In genomic region chr4:88411491-88412101, GRCh38 we compare ENCODE assay signal across 23 cellular contexts. TPM values are rescaled to one million over a fixed set of nuclear protein-coding genes. Genes with fewer than 3 reads are reported as not detected.
DNase-seq lines count a peak whose midpoint lies in the region; ATAC-seq and TF ChIP-seq lines count a peak whose summit lies in the region.
"Had no signal": no experiment of that assay in that cellular context is flagged by ENCODE, and none has a peak within 500 bp of the region (broad histone marks: within the 10 kb centered on the region; RNA-seq: fewer than 3 reads in every experiment).

No MANE protein-coding gene starts in this region.

- no peak overlapping the region for H3K4me3 Mint-ChIP-seq in activated CD4-positive, alpha-beta T cell treated with anti-CD3 and anti-CD28 coated beads, Interleukin-2, amount 10 ng/mL, durations not matched to agents 7 days and 5 days
- H3K4me3 Mint-ChIP-seq in effector memory CD8-positive, alpha-beta T cell: no peak overlapping the region
- H3K4me3 Mint-ChIP-seq: CD14-positive monocyte; dendritic cell treated with granulocyte-macrophage colony-stimulating factor and Interleukin-4, amounts not matched to agents 40 ng/mL and 50 ng/mL, for 4 days had no signal

- H3K27ac ChIP-seq in brain microvascular endothelial cell: no peak overlapping the region
- H3K27ac ChIP-seq: A549, body of pancreas, upper lobe of left lung had no signal

- H3K4me1 Mint-ChIP-seq in activated CD4-positive, alpha-beta T cell treated with anti-CD3 and anti-CD28 coated beads, Interleukin-2, amount 10 ng/mL, durations not matched to agents 7 days and 5 days: peaks cover 2% of the 10 kb centered on the region
- H3K4me1 Mint-ChIP-seq in effector memory CD8-positive, alpha-beta T cell (ENCODE audit: low read depth in 2 of 2): peaks cover 0 to 4% of the 10 kb centered on the region in 2 donors

- peaks cover 72% of the 10 kb centered on the region for H3K36me3 Mint-ChIP-seq in activated CD4-positive, alpha-beta T cell treated with anti-CD3 and anti-CD28 coated beads, Interleukin-2, amount 10 ng/mL, durations not matched to agents 7 days and 5 days (ENCODE audit: low read depth)
- H3K36me3 Mint-ChIP-seq in effector memory CD8-positive, alpha-beta T cell (ENCODE audit: insufficient read depth): peaks cover 17% of the 10 kb centered on the region

- no peaks in the 10 kb centered on the region for H3K27me3 Mint-ChIP-seq in activated CD4-positive, alpha-beta T cell treated with anti-CD3 and anti-CD28 coated beads, Interleukin-2, amount 10 ng/mL, durations not matched to agents 7 days and 5 days
- H3K27me3 Mint-ChIP-seq in effector memory CD8-positive, alpha-beta T cell: no peaks in the 10 kb centered on the region
- H3K27me3 Mint-ChIP-seq: dendritic cell treated with granulocyte-macrophage colony-stimulating factor and Interleukin-4, amounts not matched to agents 40 ng/mL and 50 ng/mL, for 4 days had no signal

- DNase-seq in activated CD4-positive, alpha-beta T cell treated with anti-CD3 and anti-CD28 coated beads for 48 hours: peak; percentile 8
- DNase-seq in activated CD4-positive, alpha-beta T cell treated with anti-CD3 and anti-CD28 coated beads, Interleukin-2, amount 10 ng/mL, durations not matched to agents 7 days and 5 days: no peak
- DNase-seq in effector memory CD8-positive, alpha-beta T cell: no peak
- no peak for DNase-seq in brain microvascular endothelial cell
- DNase-seq in NCI-H446 (lab: John Stamatoyannopoulos, UW): no peak
- DNase-seq: activated naive CD4-positive, alpha-beta T cell treated with anti-CD3 and anti-CD28 coated beads, Interleukin-2, amount 50 U/mL, for 16 hours; body of pancreas; DND-41; erythroblast; NCI-H1092 treated with DMSO at 0.1 percent for 48 hours; NCI-H748 treated with DMSO at 0.1 percent for 48 hours; stimulated activated naive CD4-positive, alpha-beta T cell; upper lobe of left lung had no signal

- ATAC-seq in GM18870 (IDR thresholded peaks at IDR 0.05; ENCODE audit: unreplicated experiment): peak; percentile 69
- ATAC-seq in HG03108 (IDR thresholded peaks at IDR 0.05; ENCODE audit: unreplicated experiment): peak; percentile 66
- no peak for ATAC-seq in effector memory CD8-positive, alpha-beta T cell (replicated peaks)
- no peak for ATAC-seq in GM21381 (IDR thresholded peaks at IDR 0.05; ENCODE audit: unreplicated experiment)
- ATAC-seq: A549, body of pancreas, HCT116, K562, left lobe of liver, Panc1 had no signal

- no peaks in the 10 kb centered on the region for H3K9me3 Mint-ChIP-seq in activated CD4-positive, alpha-beta T cell treated with anti-CD3 and anti-CD28 coated beads, Interleukin-2, amount 10 ng/mL, durations not matched to agents 7 days and 5 days
- H3K9me3 Mint-ChIP-seq in effector memory CD8-positive, alpha-beta T cell: no peaks in the 10 kb centered on the region
- H3K9me3 Mint-ChIP-seq: dendritic cell treated with granulocyte-macrophage colony-stimulating factor and Interleukin-4, amounts not matched to agents 40 ng/mL and 50 ng/mL, for 4 days had no signal

- H3K4me3 ChIP-seq in brain microvascular endothelial cell (ENCODE audit: low read depth, low read length): no peak overlapping the region
- H3K4me3 ChIP-seq: A549, body of pancreas, K562, upper lobe of left lung had no signal

- POLR2A ChIA-PET in activated CD4-positive, alpha-beta T cell treated with anti-CD3 and anti-CD28 coated beads, Interleukin-2, amount 10 ng/mL, durations not matched to agents 7 days and 5 days (lab: Charles Lee): interaction anchor here (0.6 kb wide), 1 partner anchor 16 kb away, joined by 3 read pairs; no protein-coding TSS in a partner anchor

- no peaks in the 10 kb centered on the region for H3K27me3 ChIP-seq in brain microvascular endothelial cell (replicated peaks)
- H3K27me3 ChIP-seq: body of pancreas, upper lobe of left lung had no signal

- CTCF ChIA-PET in activated CD4-positive, alpha-beta T cell treated with anti-CD3 and anti-CD28 coated beads, Interleukin-2, amount 10 ng/mL, durations not matched to agents 7 days and 5 days (lab: Charles Lee): interaction anchor here (0.7 to 1.5 kb wide), 4 partner anchors 8 to 43 kb away, joined by 3 to 4 read pairs (median 3); no protein-coding TSS in a partner anchor

- TF ChIP-seq CTCF in brain microvascular endothelial cell (IDR thresholded peaks at IDR 0.05; ENCODE audit: low read depth, low read length, missing control alignments): no peak

- no peaks in the 10 kb centered on the region for H3K36me3 ChIP-seq in brain microvascular endothelial cell (replicated peaks)

- no peak overlapping the region for H3K27ac Mint-ChIP-seq in activated CD4-positive, alpha-beta T cell treated with anti-CD3 and anti-CD28 coated beads, Interleukin-2, amount 10 ng/mL, durations not matched to agents 7 days and 5 days
- H3K27ac Mint-ChIP-seq in effector memory CD8-positive, alpha-beta T cell: peak overlapping the region; percentile 46 to 64
- H3K27ac Mint-ChIP-seq: dendritic cell treated with granulocyte-macrophage colony-stimulating factor and Interleukin-4, amounts not matched to agents 40 ng/mL and 50 ng/mL, for 4 days had no signal

- in situ Hi-C loops in brain microvascular endothelial cell (cut with HindIII; ENCODE audit: low pct_ligation_motif_present, low sequenced_read_pairs): no loop called here

RNA-seq across cellular contexts. Expression of gene HERC6, which starts 32.9 kb away (rescaled TPM):
- 10 to 100 TPM; 42.8 to 43.6 TPM for total RNA-seq in activated CD4-positive, alpha-beta T cell treated with anti-CD3 and anti-CD28 coated beads, Interleukin-2, amount 10 ng/mL, durations not matched to agents 7 days and 5 days

RNA-seq across cellular contexts. Expression of gene HERC5, which starts 45.3 kb away (rescaled TPM):
- 10 to 100 TPM; 47.8 to 49.2 TPM for total RNA-seq in activated CD4-positive, alpha-beta T cell treated with anti-CD3 and anti-CD28 coated beads, Interleukin-2, amount 10 ng/mL, durations not matched to agents 7 days and 5 days

Comparison
In these comparisons a context has a peak if more than half of its experiments do, and no peak if none do; other contexts are left out.
1. ATAC-seq: peak in GM18870 (single experiment) and HG03108 (single experiment); none in effector memory CD8-positive, alpha-beta T cell (single experiment) and GM21381 (single experiment).